In the genomic region with DNA sequence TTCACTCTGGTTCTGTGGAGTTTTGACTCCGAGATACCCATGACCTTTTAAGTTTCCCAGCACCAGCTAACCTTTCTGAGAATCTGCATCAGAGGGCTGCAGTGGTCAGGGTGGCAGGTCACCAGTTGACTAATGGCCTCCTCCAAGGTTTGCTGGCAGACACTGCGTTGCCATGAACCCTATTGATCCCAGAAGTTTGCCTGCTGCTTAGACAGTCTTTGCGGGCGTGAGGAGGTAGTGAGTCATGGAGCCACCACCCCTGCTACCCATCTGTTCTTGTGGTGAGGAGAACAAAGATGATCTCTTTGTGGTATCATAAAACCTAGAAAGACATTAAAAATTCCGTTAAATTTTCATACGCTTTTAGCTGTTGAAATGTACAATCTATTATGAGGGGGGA, we compare ENCODE assay signal across 12 cellular contexts.
DNase-seq lines count a peak whose midpoint lies in the region; ATAC-seq, FAIRE-seq and TF ChIP-seq lines count a peak whose summit lies in the region.
"Had no signal": no experiment of that assay in that cellular context is flagged by ENCODE, and none has a peak within 500 bp of the region (broad histone marks: within the 10 kb centered on the region; RNA-seq: fewer than 3 reads in every experiment).

No MANE protein-coding gene starts in this region.

- no peaks in the 10 kb centered on the region for H3K9me3 Mint-ChIP-seq in CD8-positive, alpha-beta memory T cell
- no peaks in the 10 kb centered on the region for H3K9me3 Mint-ChIP-seq in naive thymus-derived CD8-positive, alpha-beta T cell

- no peak for TF ChIP-seq CTCF in RWPE2 (IDR thresholded peaks at IDR 0.05; ENCODE audit: poor library complexity, severe bottlenecking)
- no peak for TF ChIP-seq CTCF in K562 (IDR thresholded peaks at IDR 0.05 in 2 of 3, conservative IDR thresholded peaks at IDR 0.05 in 1 of 3; ENCODE audit: insufficient read depth in 2 of 3, low read depth in 1 of 3, low read length in 3 of 3)

- H3K9me3 ChIP-seq in RWPE2 (ENCODE audit: severe bottlenecking) (no peaks in the 10 kb centered on the region), K562 (replicated peaks; ENCODE audit: control insufficient read depth, insufficient read depth, low read depth, low read length) (no peaks in the 10 kb centered on the region)
- H3K9me3 ChIP-seq in CD8-positive, alpha-beta memory T cell (ENCODE audit: low read length), result no peaks in the 10 kb centered on the region
- H3K9me3 ChIP-seq: A549 had no signal

- TF ChIP-seq RAD21 in K562 (CRISPR knock-in tag; conservative IDR thresholded peaks at IDR 0.05 in 1 of 2, IDR thresholded peaks at IDR 0.05 in 1 of 2), result no peak

- WGBS in K562 (ENCODE audit: insufficient coverage, low coverage, missing lambda C conversion rate), result 10% methylated on average over 6 of the region's 6 CpGs

- H3K4me3 Mint-ChIP-seq in CD8-positive, alpha-beta memory T cell, result no peak overlapping the region
- no peak overlapping the region for H3K4me3 Mint-ChIP-seq in naive thymus-derived CD8-positive, alpha-beta T cell

- H3K27ac Mint-ChIP-seq in CD8-positive, alpha-beta memory T cell, result peak overlapping the region in 1 of 8 donors; percentile 38
- H3K27ac Mint-ChIP-seq in naive thymus-derived CD8-positive, alpha-beta T cell, result no peak overlapping the region

- peak; percentile 92 for ATAC-seq in RWPE2 (ENCODE audit: low read depth)
- no peak for ATAC-seq in K562
- ATAC-seq in GM19463 (IDR thresholded peaks at IDR 0.05; ENCODE audit: unreplicated experiment), result no peak
- no peak for ATAC-seq in naive thymus-derived CD8-positive, alpha-beta T cell
- ATAC-seq: A549, sciatic nerve had no signal

- H3K79me2 ChIP-seq in K562 (ENCODE audit: control insufficient read depth, insufficient read depth, low read length), result no peaks in the 10 kb centered on the region

- H3K4me3 ChIP-seq in RWPE2 (ENCODE audit: severe bottlenecking) (no peak overlapping the region), K562 (no peak overlapping the region)
- H3K4me3 ChIP-seq in CD8-positive, alpha-beta memory T cell (ENCODE audit: low read length), result no peak overlapping the region
- H3K4me3 ChIP-seq: A549 had no signal

- intact Hi-C loops in K562 (cut with micrococcal nuclease), result no loop called here

- TF ChIP-seq POLR2A in K562 (conservative IDR thresholded peaks at IDR 0.05), result no peak

- no peaks in the 10 kb centered on the region for H4K20me1 ChIP-seq in K562 (replicated peaks; ENCODE audit: control insufficient read depth, insufficient read depth, low read length)

- no peaks in the 10 kb centered on the region for H3K36me3 ChIP-seq in RWPE2 (ENCODE audit: low read depth)
- H3K36me3 ChIP-seq in K562 (ENCODE audit: control insufficient read depth, insufficient read depth, low read length), result no peaks in the 10 kb centered on the region
- H3K36me3 ChIP-seq in CD8-positive, alpha-beta memory T cell (ENCODE audit: insufficient read depth, low read length), result no peaks in the 10 kb centered on the region

- H3K4me1 ChIP-seq in RWPE2 (ENCODE audit: insufficient read depth, poor library complexity, severe bottlenecking), result peaks cover 7% of the 10 kb centered on the region
- no peaks in the 10 kb centered on the region; a peak in 1 of 5 replicates for H3K4me1 ChIP-seq in K562 (replicated peaks in 1 of 2; ENCODE audit: control insufficient read depth in 2 of 2, insufficient read depth in 2 of 2, low read length in 2 of 2)
- H3K4me1 ChIP-seq in CD8-positive, alpha-beta memory T cell (ENCODE audit: insufficient read depth, low read length), result no peaks in the 10 kb centered on the region

- H2AFZ ChIP-seq in K562 (ENCODE audit: low read depth, low read length), result no peak overlapping the region

- H3K27me3 Mint-ChIP-seq in CD8-positive, alpha-beta memory T cell, result no peaks in the 10 kb centered on the region
- no peaks in the 10 kb centered on the region for H3K27me3 Mint-ChIP-seq in naive thymus-derived CD8-positive, alpha-beta T cell

- no peaks in the 10 kb centered on the region for H3K27me3 ChIP-seq in RWPE2 (ENCODE audit: insufficient read depth, poor library complexity, severe bottlenecking)
- no peaks in the 10 kb centered on the region for H3K27me3 ChIP-seq in K562 (ENCODE audit: control insufficient read depth in 2 of 2, insufficient read depth in 2 of 2, low read length in 2 of 2)
- H3K27me3 ChIP-seq in CD8-positive, alpha-beta memory T cell (ENCODE audit: insufficient read depth, low read length, poor library complexity, severe bottlenecking), result no peaks in the 10 kb centered on the region

- no peak overlapping the region for H3K27ac ChIP-seq in RWPE2 (ENCODE audit: poor library complexity, severe bottlenecking)
- H3K27ac ChIP-seq in K562 (ENCODE audit: extremely low read depth, low read depth, low read length), result no peak overlapping the region
- H3K27ac ChIP-seq in CD8-positive, alpha-beta memory T cell (ENCODE audit: low read depth, low read length), result no peak overlapping the region
- H3K27ac ChIP-seq: A549 had no signal

- no peak overlapping the region for H3K4me2 ChIP-seq in K562 (ENCODE audit: insufficient read depth, low read length)
- H3K4me2 ChIP-seq: A549 had no signal

- peaks cover 6 to 9% (median 8%) of the 10 kb centered on the region in 3 donors for H3K4me1 Mint-ChIP-seq in CD8-positive, alpha-beta memory T cell
- peaks cover 0 to 6% (median 2%) of the 10 kb centered on the region in 4 donors for H3K4me1 Mint-ChIP-seq in naive thymus-derived CD8-positive, alpha-beta T cell

- peaks cover 0 to 2% (median 0%) of the 10 kb centered on the region in 3 donors for H3K36me3 Mint-ChIP-seq in CD8-positive, alpha-beta memory T cell
- peaks cover 0 to 11% (median 5%) of the 10 kb centered on the region in 3 donors for H3K36me3 Mint-ChIP-seq in naive thymus-derived CD8-positive, alpha-beta T cell

- peak; percentile 71 for DNase-seq in activated CD4-positive, alpha-beta T cell treated with anti-CD3 and anti-CD28 coated beads for 48 hours
- no peak for DNase-seq in activated CD4-positive, alpha-beta T cell treated with anti-CD3 and anti-CD28 coated beads, Interleukin-2, amount 50 U/mL, for 1 hour
- DNase-seq in RWPE2 (ENCODE audit: low spot score) (no peak), K562 (ENCODE audit: extremely low read depth in 1 of 4, low spot score in 3 of 4) (peak in 1 of 4 experiments; percentile 11)
- peak; percentile 49 to 55 for DNase-seq in stimulated activated CD8-positive, alpha-beta memory T cell treated with anti-CD3 and anti-CD28 coated beads, Interleukin-2, amount 100 ng/mL, for 48 hours (ENCODE audit: low read depth in 2 of 2)
- DNase-seq in CD8-positive, alpha-beta memory T cell, result no peak
- no peak for DNase-seq in naive thymus-derived CD8-positive, alpha-beta T cell
- DNase-seq: effector CD8-positive, alpha-beta T cell; NK-92 treated with Interleukin-12 subunit alpha and Interleukin-12 subunit beta, amount 100 ng/mL, for 24 hours had no signal

- no peak for TF ChIP-seq EP300 in K562 (IDR thresholded peaks at IDR 0.05; ENCODE audit: low read length)

- POLR2A ChIA-PET in K562 (lab: Yijun Ruan, JAX), result interaction anchor here (0.9 kb wide), 1 partner anchor 10 kb away, joined by 3 read pairs; no protein-coding TSS in a partner anchor
- POLR2A ChIA-PET in CD8-positive, alpha-beta memory T cell (lab: Charles Lee), result no interaction called here
- POLR2A ChIA-PET in naive thymus-derived CD8-positive, alpha-beta T cell (lab: Charles Lee), result no interaction called here

- CTCF ChIA-PET in K562 (lab: Yijun Ruan, JAX; ENCODE audit: low intra/inter-chr PET ratio), result no interaction called here
- CTCF ChIA-PET in CD8-positive, alpha-beta memory T cell (lab: Charles Lee), result no interaction called here

- H3K9ac ChIP-seq in K562 (ENCODE audit: insufficient read depth in 1 of 2, low read depth in 2 of 2, low read length in 2 of 2), result no peak overlapping the region

- FAIRE-seq in K562 (lab: Jason Lieb, UNC), result no peak
- FAIRE-seq: A549 had no signal

- H3K9me1 ChIP-seq in K562 (ENCODE audit: control insufficient read depth, insufficient read depth, low read length), result no peaks in the 10 kb centered on the region

- in situ Hi-C loops in K562 (cut with MboI), result no loop called here

- BruUV-seq in K562 (replicated peaks; lab: Mats Ljungman, UMichigan), result no TSS peak

TF ChIP-seq in K562, 482 proteins besides CTCF, POLR2A, EP300 and RAD21:
- TF ChIP-seq, protein P1, sequence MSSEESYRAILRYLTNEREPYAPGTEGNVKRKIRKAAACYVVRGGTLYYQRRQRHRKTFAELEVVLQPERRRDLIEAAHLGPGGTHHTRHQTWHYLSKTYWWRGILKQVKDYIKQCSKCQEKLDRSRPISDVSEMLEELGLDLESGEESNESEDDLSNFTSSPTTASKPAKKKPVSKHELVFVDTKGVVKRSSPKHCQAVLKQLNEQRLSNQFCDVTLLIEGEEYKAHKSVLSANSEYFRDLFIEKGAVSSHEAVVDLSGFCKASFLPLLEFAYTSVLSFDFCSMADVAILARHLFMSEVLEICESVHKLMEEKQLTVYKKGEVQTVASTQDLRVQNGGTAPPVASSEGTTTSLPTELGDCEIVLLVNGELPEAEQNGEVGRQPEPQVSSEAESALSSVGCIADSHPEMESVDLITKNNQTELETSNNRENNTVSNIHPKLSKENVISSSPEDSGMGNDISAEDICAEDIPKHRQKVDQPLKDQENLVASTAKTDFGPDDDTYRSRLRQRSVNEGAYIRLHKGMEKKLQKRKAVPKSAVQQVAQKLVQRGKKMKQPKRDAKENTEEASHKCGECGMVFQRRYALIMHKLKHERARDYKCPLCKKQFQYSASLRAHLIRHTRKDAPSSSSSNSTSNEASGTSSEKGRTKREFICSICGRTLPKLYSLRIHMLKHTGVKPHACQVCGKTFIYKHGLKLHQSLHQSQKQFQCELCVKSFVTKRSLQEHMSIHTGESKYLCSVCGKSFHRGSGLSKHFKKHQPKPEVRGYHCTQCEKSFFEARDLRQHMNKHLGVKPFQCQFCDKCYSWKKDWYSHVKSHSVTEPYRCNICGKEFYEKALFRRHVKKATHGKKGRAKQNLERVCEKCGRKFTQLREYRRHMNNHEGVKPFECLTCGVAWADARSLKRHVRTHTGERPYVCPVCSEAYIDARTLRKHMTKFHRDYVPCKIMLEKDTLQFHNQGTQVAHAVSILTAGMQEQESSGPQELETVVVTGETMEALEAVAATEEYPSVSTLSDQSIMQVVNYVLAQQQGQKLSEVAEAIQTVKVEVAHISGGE (CRISPR knock-in tag; IDR thresholded peaks at IDR 0.05), result no peak
- TF ChIP-seq FOSL1 (tag; conservative IDR thresholded peaks at IDR 0.05), result 0 out of 2 replicates have a peak, but pooled peaks have one; percentile 17

Comparison
In these comparisons a context has a peak if more than half of its experiments do, and no peak if none do; other contexts are left out.
1. DNase-seq: peak in activated CD4-positive, alpha-beta T cell treated with anti-CD3 and anti-CD28 coated beads for 48 hours (single experiment) and stimulated activated CD8-positive, alpha-beta memory T cell treated with anti-CD3 and anti-CD28 coated beads, Interleukin-2, amount 100 ng/mL, for 48 hours (2 of 2); none in activated CD4-positive, alpha-beta T cell treated with anti-CD3 and anti-CD28 coated beads, Interleukin-2, amount 50 U/mL, for 1 hour (single experiment), RWPE2 (single experiment), CD8-positive, alpha-beta memory T cell (0 of 5) and naive thymus-derived CD8-positive, alpha-beta T cell (0 of 10).